Comparison of ENCODE assay signal across 9 cellular contexts in the genomic region with DNA sequence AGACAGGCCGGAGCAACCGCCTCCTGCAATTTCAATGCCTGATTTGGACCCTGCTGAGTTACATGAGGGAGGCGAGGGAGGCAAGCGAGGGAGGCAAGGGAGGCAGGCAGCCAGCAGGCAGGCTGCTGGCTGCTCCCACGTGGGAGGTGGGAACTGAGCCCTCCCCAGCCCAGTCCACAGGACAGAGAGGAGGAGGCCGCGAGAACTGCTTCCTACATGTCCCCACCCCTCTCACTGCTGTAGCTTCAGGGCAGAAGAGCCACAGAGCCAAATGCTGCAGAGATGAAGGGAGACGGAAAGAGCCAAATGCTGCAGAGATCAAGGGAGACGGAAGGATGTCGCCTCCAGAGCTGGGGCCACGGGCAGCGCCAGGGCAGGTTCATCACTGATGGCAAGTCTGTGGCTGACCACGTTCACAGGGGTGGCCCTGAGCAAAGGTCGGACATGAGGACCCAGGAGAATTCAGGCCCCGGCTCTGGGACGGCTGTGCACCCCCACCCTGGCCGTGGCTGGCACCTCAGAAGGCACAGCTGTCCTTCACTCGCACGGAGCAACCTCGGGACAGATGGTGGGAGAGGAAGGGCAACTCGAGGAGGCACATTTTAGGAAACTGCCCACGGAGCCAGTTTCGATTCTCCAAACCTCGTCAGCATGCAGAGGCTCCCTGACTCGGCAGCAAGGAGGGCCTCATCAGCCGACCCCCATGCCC.
A peak's percentile ranks its signal among the peaks of the same experiment; 100 is the strongest.
DNase-seq lines count a peak whose midpoint lies in the region; ATAC-seq, FAIRE-seq and TF ChIP-seq lines count a peak whose summit lies in the region.
"Had no signal": no experiment of that assay in that cellular context is flagged by ENCODE, and none has a peak within 500 bp of the region (broad histone marks: within the 10 kb centered on the region; RNA-seq: fewer than 3 reads in every experiment).

No MANE protein-coding gene starts in this region.

- no peak overlapping the region for H2AFZ ChIP-seq in parathyroid adenoma

- no peak for FAIRE-seq in H54 (lab: Jason Lieb, UNC)
- FAIRE-seq: G401.6 had no signal

- H3K27ac ChIP-seq in SK-N-MC (no peak overlapping the region), parathyroid adenoma (peak overlapping the region; percentile 79)

- H3K9me3 ChIP-seq in SK-N-MC (ENCODE audit: low read depth, low read length) (no peaks in the 10 kb centered on the region), parathyroid adenoma (ENCODE audit: control insufficient read depth, low read length) (no peaks in the 10 kb centered on the region)

- ATAC-seq in HG03045 (IDR thresholded peaks at IDR 0.05; ENCODE audit: unreplicated experiment), result no peak

- H3K36me3 ChIP-seq in SK-N-MC (ENCODE audit: insufficient read depth, low read length), result no peaks in the 10 kb centered on the region
- no peaks in the 10 kb centered on the region for H3K36me3 ChIP-seq in parathyroid adenoma (ENCODE audit: control insufficient read depth, insufficient read depth, low read length)

- H3K79me2 ChIP-seq in parathyroid adenoma, result no peaks in the 10 kb centered on the region

- no peaks in the 10 kb centered on the region for H3K27me3 ChIP-seq in parathyroid adenoma (ENCODE audit: control insufficient read depth, insufficient read depth, low read length)

- TF ChIP-seq POLR2A in H54 (IDR thresholded peaks at IDR 0.05; ENCODE audit: low read depth, low read length), result no peak

- H3K9ac ChIP-seq in SK-N-MC (ENCODE audit: insufficient read length) (no peak overlapping the region), parathyroid adenoma (no peak overlapping the region)

- H3K4me3 ChIP-seq in SK-N-MC, result peak overlapping the region; percentile 33; the same call in 1 of the 2 replicates
- H3K4me3 ChIP-seq in parathyroid adenoma (ENCODE audit: low read depth, low read length), result no peak overlapping the region

- no peak for TF ChIP-seq CTCF in parathyroid adenoma (IDR thresholded peaks at IDR 0.05)

- H3K4me1 ChIP-seq in parathyroid adenoma, result no peaks in the 10 kb centered on the region

- DNase-seq in DMS 273 (lab: John Stamatoyannopoulos, UW; ENCODE audit: unreplicated experiment), result peak; percentile 90
- DNase-seq in SK-N-MC (ENCODE audit: low read depth, low spot score), result no peak
- DNase-seq in globus pallidus (ENCODE audit: low spot score), result peak; percentile 60
- DNase-seq in H54 (ENCODE audit: insufficient read length, low spot score), result no peak
- no peak for DNase-seq in DMS53 (lab: John Stamatoyannopoulos, UW)
- no peak for DNase-seq in NCI-H345 treated with DMSO at 0.1 percent for 48 hours (lab: John Stamatoyannopoulos, UW; ENCODE audit: unreplicated experiment)

- H3K4me2 ChIP-seq in parathyroid adenoma (ENCODE audit: low read length), result no peak overlapping the region

Comparison
In these comparisons a context has a peak if more than half of its experiments do, and no peak if none do; other contexts are left out.
1. DNase-seq: peak in DMS 273 (single experiment) and globus pallidus (single experiment); none in SK-N-MC (single experiment), H54 (single experiment), DMS53 (single experiment) and NCI-H345 treated with DMSO at 0.1 percent for 48 hours (single experiment).